Comparison of ENCODE assay signal across 1 cellular context in the genomic region with DNA sequence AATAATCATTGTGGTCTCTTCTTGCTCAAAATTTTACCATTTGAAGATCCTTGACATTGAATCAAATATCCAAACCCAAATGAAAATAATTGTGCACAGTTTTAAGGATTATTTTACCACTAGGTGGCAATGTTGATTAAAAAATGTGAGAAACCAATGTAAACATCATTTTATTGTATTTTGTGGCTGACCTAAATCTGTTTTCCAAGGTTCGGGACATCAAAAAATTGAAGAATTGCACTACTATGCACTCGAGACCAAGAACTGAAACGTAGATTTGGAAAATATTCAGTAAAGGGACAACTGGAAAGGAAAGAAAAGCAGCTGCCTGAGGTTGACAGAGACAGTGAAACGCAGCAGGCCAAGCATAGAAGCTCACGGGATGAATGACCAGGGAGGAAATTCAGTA.
TF ChIP-seq lines count a peak whose summit lies in the region.

No MANE protein-coding gene starts in this region.

TF ChIP-seq in HepG2, 621 proteins besides CTCF, POLR2A, EP300 and RAD21 (continued from another document):
- TF ChIP-seq SMC3 (IDR thresholded peaks at IDR 0.05; ENCODE audit: low read length) = peak; percentile 27; the same call in 1 of the 2 replicates
- TF ChIP-seq STAG1 (CRISPR knock-in tag; IDR thresholded peaks at IDR 0.05) = peak; percentile 73
- no peak for TF ChIP-seq ELF4 (CRISPR knock-in tag; IDR thresholded peaks at IDR 0.05; ENCODE audit: borderline replicate concordance)
- TF ChIP-seq, protein P1, sequence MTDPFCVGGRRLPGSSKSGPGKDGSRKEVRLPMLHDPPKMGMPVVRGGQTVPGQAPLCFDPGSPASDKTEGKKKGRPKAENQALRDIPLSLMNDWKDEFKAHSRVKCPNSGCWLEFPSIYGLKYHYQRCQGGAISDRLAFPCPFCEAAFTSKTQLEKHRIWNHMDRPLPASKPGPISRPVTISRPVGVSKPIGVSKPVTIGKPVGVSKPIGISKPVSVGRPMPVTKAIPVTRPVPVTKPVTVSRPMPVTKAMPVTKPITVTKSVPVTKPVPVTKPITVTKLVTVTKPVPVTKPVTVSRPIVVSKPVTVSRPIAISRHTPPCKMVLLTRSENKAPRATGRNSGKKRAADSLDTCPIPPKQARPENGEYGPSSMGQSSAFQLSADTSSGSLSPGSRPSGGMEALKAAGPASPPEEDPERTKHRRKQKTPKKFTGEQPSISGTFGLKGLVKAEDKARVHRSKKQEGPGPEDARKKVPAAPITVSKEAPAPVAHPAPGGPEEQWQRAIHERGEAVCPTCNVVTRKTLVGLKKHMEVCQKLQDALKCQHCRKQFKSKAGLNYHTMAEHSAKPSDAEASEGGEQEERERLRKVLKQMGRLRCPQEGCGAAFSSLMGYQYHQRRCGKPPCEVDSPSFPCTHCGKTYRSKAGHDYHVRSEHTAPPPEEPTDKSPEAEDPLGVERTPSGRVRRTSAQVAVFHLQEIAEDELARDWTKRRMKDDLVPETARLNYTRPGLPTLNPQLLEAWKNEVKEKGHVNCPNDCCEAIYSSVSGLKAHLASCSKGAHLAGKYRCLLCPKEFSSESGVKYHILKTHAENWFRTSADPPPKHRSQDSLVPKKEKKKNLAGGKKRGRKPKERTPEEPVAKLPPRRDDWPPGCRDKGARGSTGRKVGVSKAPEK (CRISPR knock-in tag; IDR thresholded peaks at IDR 0.05; ENCODE audit: borderline replicate concordance) = no peak
- no peak for TF ChIP-seq ZNF124 (CRISPR knock-in tag; IDR thresholded peaks at IDR 0.05)
- TF ChIP-seq ZFP82 (CRISPR knock-in tag; IDR thresholded peaks at IDR 0.05; ENCODE audit: borderline replicate concordance) = no peak
